ENCODE assay signal across 9 cellular contexts in the genomic region with DNA sequence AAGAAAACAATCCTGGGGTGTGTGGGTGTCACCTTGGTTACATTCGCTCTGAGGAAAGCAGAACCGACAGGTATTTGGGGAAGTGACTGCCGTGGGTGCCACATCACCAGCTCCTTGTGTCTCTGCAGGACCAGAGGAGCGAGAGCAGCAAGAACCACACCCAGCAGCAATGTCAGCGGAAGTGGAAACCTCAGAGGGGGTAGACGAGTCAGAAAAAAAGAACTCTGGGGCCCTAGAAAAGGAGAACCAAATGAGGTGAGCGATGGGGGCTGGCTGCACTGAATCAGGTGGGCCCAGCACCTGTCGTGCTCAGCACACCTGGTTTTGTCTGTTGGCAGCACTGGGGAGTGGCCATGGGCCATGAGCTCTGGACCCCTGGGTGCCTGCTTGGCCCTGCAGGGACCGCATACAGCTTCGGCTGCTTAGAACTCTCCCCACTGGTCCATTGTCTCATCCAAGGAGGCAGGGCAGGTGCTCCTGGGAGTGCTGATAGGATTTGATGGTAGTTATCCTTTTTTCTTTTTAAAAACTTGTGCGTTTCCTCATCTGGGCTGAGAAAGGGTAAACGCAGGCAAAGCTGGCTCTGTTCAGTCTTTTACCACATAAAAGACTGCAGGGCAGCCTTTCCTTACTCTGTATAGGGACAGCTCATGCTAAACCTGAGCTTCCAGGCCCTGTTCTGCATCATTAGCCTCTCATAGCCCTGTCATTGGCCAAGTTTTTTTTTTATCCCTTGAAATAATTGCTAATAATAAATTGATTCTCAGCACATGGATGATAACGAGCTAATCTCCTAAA. TPM values are rescaled to one million over a fixed set of nuclear protein-coding genes. Genes with fewer than 3 reads are reported as not detected.
A peak's percentile ranks its signal among the peaks of the same experiment; 100 is the strongest.
DNase-seq lines count a peak whose midpoint lies in the region; ATAC-seq and TF ChIP-seq lines count a peak whose summit lies in the region.
"Had no signal": no experiment of that assay in that cellular context is flagged by ENCODE, and none has a peak within 500 bp of the region (broad histone marks: within the 10 kb centered on the region; RNA-seq: fewer than 3 reads in every experiment).

No MANE protein-coding gene starts in this region.

- CTCF ChIA-PET in HEK293T (lab: Yijun Ruan, JAX): interaction anchor here (0.6 to 1.7 kb wide), 6 partner anchors 13 to 119 kb away, joined by 3 to 4 read pairs (median 3); a partner anchor contains a TSS

- H3K27ac ChIP-seq in lower lobe of right lung (peak overlapping the region; percentile 56), substantia nigra (ENCODE audit: low read depth, low read length, poor library complexity, severe bottlenecking) (peak overlapping the region; percentile 59), coronary artery (no peak overlapping the region), SJCRH30 (no peak overlapping the region)

- H3K27me3 ChIP-seq in lower lobe of right lung (ENCODE audit: low read depth) (no peaks in the 10 kb centered on the region), SJCRH30 (no peaks in the 10 kb centered on the region)

- intact Hi-C loops in lower lobe of right lung (cut with DNase I): no loop called here

- H3K9me3 ChIP-seq in lower lobe of right lung (no peaks in the 10 kb centered on the region), SJCRH30 (replicated peaks) (no peaks in the 10 kb centered on the region)

- peak; percentile 71 for ATAC-seq in GM19455 (IDR thresholded peaks at IDR 0.05; ENCODE audit: unreplicated experiment)
- ATAC-seq in lower lobe of right lung: peak; percentile 60 to 76

- H3K4me1 ChIP-seq in lower lobe of right lung (peaks cover 31% of the 10 kb centered on the region), SJCRH30 (no peaks in the 10 kb centered on the region)

- peak; percentile 73 for DNase-seq in KG1 (lab: John Stamatoyannopoulos, UW)
- peak; percentile 51 for DNase-seq in activated CD8-positive, alpha-beta memory T cell treated with anti-CD3 and anti-CD28 coated beads, Interleukin-2, amount 50 U/mL, for 24 hours (ENCODE audit: extremely low read depth)
- DNase-seq in lower lobe of right lung: peak; percentile 80
- DNase-seq in substantia nigra (lab: John Stamatoyannopoulos, UW): no peak
- no peak for DNase-seq in HEK293T (ENCODE audit: extremely low spot score)
- no peak for DNase-seq in coronary artery (ENCODE audit: low spot score)
- no peak for DNase-seq in SJCRH30

- H3K36me3 ChIP-seq in lower lobe of right lung: peaks cover 48% of the 10 kb centered on the region
- peaks cover 10% of the 10 kb centered on the region for H3K36me3 ChIP-seq in SJCRH30

- TF ChIP-seq CTCF in lower lobe of right lung (IDR thresholded peaks at IDR 0.05) (no peak), coronary artery (IDR thresholded peaks at IDR 0.05) (no peak)

- H3K4me3 ChIP-seq in lower lobe of right lung: no peak overlapping the region
- no peak overlapping the region for H3K4me3 ChIP-seq in coronary artery
- H3K4me3 ChIP-seq in SJCRH30: no peak overlapping the region

- POLR2A ChIA-PET in HEK293T (lab: Yijun Ruan, JAX): no interaction called here

TF ChIP-seq in HEK293T, 16 proteins besides CTCF, POLR2A, EP300 and RAD21:
- no peak for TF ChIP-seq LEF1 (IDR thresholded peaks at IDR 0.05; ENCODE audit: borderline replicate concordance)
- TF ChIP-seq BHLHE40 (IDR thresholded peaks at IDR 0.05; ENCODE audit: borderline replicate concordance): no peak
- TF ChIP-seq FOXK2 (IDR thresholded peaks at IDR 0.05): no peak
- TF ChIP-seq, protein P1, sequence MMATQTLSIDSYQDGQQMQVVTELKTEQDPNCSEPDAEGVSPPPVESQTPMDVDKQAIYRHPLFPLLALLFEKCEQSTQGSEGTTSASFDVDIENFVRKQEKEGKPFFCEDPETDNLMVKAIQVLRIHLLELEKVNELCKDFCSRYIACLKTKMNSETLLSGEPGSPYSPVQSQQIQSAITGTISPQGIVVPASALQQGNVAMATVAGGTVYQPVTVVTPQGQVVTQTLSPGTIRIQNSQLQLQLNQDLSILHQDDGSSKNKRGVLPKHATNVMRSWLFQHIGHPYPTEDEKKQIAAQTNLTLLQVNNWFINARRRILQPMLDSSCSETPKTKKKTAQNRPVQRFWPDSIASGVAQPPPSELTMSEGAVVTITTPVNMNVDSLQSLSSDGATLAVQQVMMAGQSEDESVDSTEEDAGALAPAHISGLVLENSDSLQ (IDR thresholded peaks at IDR 0.05): no peak
- no peak for TF ChIP-seq CTBP1 (IDR thresholded peaks at IDR 0.05; ENCODE audit: borderline replicate concordance)
- TF ChIP-seq SUZ12 (IDR thresholded peaks at IDR 0.05): no peak
- TF ChIP-seq TARDBP (IDR thresholded peaks at IDR 0.05): no peak
- TF ChIP-seq SP1 (IDR thresholded peaks at IDR 0.05): no peak
- no peak for TF ChIP-seq ARNT (IDR thresholded peaks at IDR 0.05)

RNA-seq across cellular contexts. Expression of a gene that starts 29.4 kb away (rescaled TPM):
- 53.8 TPM for total RNA-seq in lower lobe of right lung
- 22.0 and 24.2 TPM in 2 replicates for total RNA-seq in SJCRH30 (2014; rRNA removed; shearing (Covaris generic))

RNA-seq across cellular contexts. Expression of a gene that starts 31.1 kb away (rescaled TPM):
- total RNA-seq in lower lobe of right lung: 43.5 TPM
- total RNA-seq in SJCRH30 (2014; rRNA removed; shearing (Covaris generic)): 0.79 and 2.2 TPM in 2 replicates

RNA-seq across cellular contexts. Expression of a gene that starts 33.0 kb away (rescaled TPM):
- total RNA-seq in lower lobe of right lung: 21.1 TPM
- total RNA-seq in SJCRH30 (2014; rRNA removed; shearing (Covaris generic)): 28.6 and 31.0 TPM in 2 replicates

RNA-seq across cellular contexts. Expression of a gene that starts 50.6 kb away (rescaled TPM):
- 0.21 TPM for total RNA-seq in lower lobe of right lung
- not detected in 2 replicates for total RNA-seq in SJCRH30 (2014; rRNA removed; shearing (Covaris generic))
- total RNA-seq: M059J had no signal

Comparison
In these comparisons a context has a peak if more than half of its experiments do, and no peak if none do; other contexts are left out.
1. DNase-seq: peak in KG1 (single experiment), activated CD8-positive, alpha-beta memory T cell treated with anti-CD3 and anti-CD28 coated beads, Interleukin-2, amount 50 U/mL, for 24 hours (single experiment) and lower lobe of right lung (single experiment); none in substantia nigra (0 of 49), HEK293T (single experiment), coronary artery (single experiment) and SJCRH30 (0 of 2).
2. H3K27ac ChIP-seq: peak in lower lobe of right lung (single experiment) and substantia nigra (single experiment); none in coronary artery (0 of 2) and SJCRH30 (single experiment).
3. RNA of a gene that starts 31.1 kb away (total RNA-seq): 43.5 TPM in lower lobe of right lung (single experiment); 0.79 to 2.2 TPM in SJCRH30; every median in the first group is over 10 times any median in the second.